ENCODE assay signal across 12 cellular contexts in the genomic region with DNA sequence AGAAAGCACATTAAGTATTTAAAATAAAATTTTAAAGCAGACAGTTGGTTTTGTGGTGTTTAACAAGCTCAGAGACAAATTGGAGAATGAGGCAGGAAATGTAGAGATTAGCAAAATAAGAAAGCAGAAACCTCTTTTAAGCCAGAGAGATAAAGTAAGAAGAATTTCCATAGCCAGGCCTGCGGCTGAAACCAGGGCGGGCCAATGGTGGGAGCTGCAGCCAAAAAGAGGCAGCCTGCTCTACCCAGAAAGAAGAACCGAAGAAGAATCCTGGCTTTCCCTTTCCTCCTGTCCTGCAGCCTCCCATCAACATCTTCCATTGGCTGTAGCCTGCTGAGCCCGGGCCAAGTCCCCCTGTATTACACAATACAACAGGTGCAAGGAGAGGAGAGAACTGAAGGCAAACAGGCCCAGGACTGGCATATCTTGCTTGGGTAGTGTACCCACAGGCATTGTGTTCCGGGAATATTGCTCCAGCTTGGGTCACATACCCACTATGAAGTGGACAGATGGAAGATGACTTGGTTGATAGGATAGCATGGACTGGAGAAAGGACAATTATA.
"Had no signal": no experiment of that assay in that cellular context is flagged by ENCODE, and none has a peak within 500 bp of the region (broad histone marks: within the 10 kb centered on the region; RNA-seq: fewer than 3 reads in every experiment).

No MANE protein-coding gene starts in this region.

- H3K36me3 Mint-ChIP-seq: activated naive CD8-positive, alpha-beta T cell treated with anti-CD3 and anti-CD28 coated beads, Interleukin-2, amount 10 ng/mL, durations not matched to agents 7 days and 5 days; memory B cell; naive B cell had no signal

- DNase-seq: activated CD4-positive, alpha-beta memory T cell treated with anti-CD3 and anti-CD28 coated beads, Interleukin-2, amount 10 ng/mL, durations not matched to agents 7 days and 5 days; activated CD4-positive, alpha-beta T cell treated with anti-CD3 and anti-CD28 coated beads for 1 hour; activated gamma-delta T cell treated with Interleukin-2 at 50 U/mL for 16 hours; activated naive CD8-positive, alpha-beta T cell treated with anti-CD3 and anti-CD28 coated beads, Interleukin-2, amount 10 ng/mL, durations not matched to agents 7 days and 5 days; activated T-cell treated with anti-CD3 and anti-CD28 coated beads, Interleukin-2, amount 50 U/mL, for 48 hours; anterior cingulate cortex; naive B cell; stimulated activated CD4-positive, alpha-beta T cell treated with anti-CD3 and anti-CD28 coated beads, Interleukin-4, amount 100 ng/mL, for 1 hour; T-helper 2 cell had no signal

- H3K4me3 Mint-ChIP-seq: activated CD4-positive, alpha-beta memory T cell treated with anti-CD3 and anti-CD28 coated beads, Interleukin-2, amount 10 ng/mL, durations not matched to agents 7 days and 5 days; activated naive CD8-positive, alpha-beta T cell treated with anti-CD3 and anti-CD28 coated beads, Interleukin-2, amount 10 ng/mL, durations not matched to agents 7 days and 5 days; memory B cell; naive B cell; stimulated activated naive CD8-positive, alpha-beta T cell treated with anti-CD3 and anti-CD28 coated beads, Interleukin-15, Interleukin-2, amounts not matched to agents 100 ng/mL and 50 ng/mL, for 24 hours had no signal

- ATAC-seq: sciatic nerve had no signal

- H3K9me3 Mint-ChIP-seq: activated CD4-positive, alpha-beta memory T cell treated with anti-CD3 and anti-CD28 coated beads, Interleukin-2, amount 10 ng/mL, durations not matched to agents 7 days and 5 days; activated naive CD8-positive, alpha-beta T cell treated with anti-CD3 and anti-CD28 coated beads, Interleukin-2, amount 10 ng/mL, durations not matched to agents 7 days and 5 days; memory B cell; naive B cell; stimulated activated naive CD8-positive, alpha-beta T cell treated with anti-CD3 and anti-CD28 coated beads, Interleukin-15, Interleukin-2, amounts not matched to agents 100 ng/mL and 50 ng/mL, for 24 hours had no signal

- H3K27ac Mint-ChIP-seq: activated CD4-positive, alpha-beta memory T cell treated with anti-CD3 and anti-CD28 coated beads, Interleukin-2, amount 10 ng/mL, durations not matched to agents 7 days and 5 days; activated naive CD8-positive, alpha-beta T cell treated with anti-CD3 and anti-CD28 coated beads, Interleukin-2, amount 10 ng/mL, durations not matched to agents 7 days and 5 days; memory B cell; naive B cell; stimulated activated naive CD8-positive, alpha-beta T cell treated with anti-CD3 and anti-CD28 coated beads, Interleukin-15, Interleukin-2, amounts not matched to agents 100 ng/mL and 50 ng/mL, for 24 hours had no signal

- H3K4me1 Mint-ChIP-seq: activated CD4-positive, alpha-beta memory T cell treated with anti-CD3 and anti-CD28 coated beads, Interleukin-2, amount 10 ng/mL, durations not matched to agents 7 days and 5 days; activated naive CD8-positive, alpha-beta T cell treated with anti-CD3 and anti-CD28 coated beads, Interleukin-2, amount 10 ng/mL, durations not matched to agents 7 days and 5 days; memory B cell; naive B cell had no signal
